11 cellular contexts compared by ENCODE assay signal in the genomic region with DNA sequence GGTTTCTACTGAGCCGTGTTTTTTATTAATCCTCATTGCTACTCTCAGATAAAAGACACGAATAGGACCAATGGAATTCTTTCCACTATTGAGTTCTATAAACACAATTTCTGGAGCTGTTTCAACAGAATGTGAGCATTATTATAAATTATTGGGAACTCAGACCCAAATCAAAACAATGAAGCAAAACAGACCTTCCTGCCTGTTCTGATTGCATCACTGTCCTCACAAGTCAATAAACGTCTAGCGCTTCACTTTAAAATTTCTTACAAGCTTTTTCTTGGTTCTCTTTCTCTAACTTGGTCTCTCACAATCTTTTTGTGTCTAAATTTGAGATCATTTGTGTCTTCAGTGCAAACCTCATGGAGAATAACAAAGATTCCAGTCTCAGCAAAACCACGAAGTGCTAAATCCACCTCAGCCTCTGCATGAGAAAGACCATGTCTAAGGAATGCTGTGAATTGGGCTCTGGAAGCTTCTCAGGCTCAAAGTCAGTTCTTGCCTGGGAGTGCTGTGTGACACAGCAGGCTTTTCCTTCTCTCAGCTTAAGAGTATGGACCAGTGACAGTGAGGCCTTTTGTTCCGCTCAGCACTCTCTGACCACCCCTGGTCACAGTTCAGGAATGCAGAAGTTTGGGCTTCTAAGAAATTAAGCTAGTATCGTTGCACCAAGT. TPM values are rescaled to one million over a fixed set of nuclear protein-coding genes. Genes with fewer than 3 reads are reported as not detected.
DNase-seq lines count a peak whose midpoint lies in the region; ATAC-seq and TF ChIP-seq lines count a peak whose summit lies in the region.
"Had no signal": no experiment of that assay in that cellular context is flagged by ENCODE, and none has a peak within 500 bp of the region (broad histone marks: within the 10 kb centered on the region; RNA-seq: fewer than 3 reads in every experiment).

No MANE protein-coding gene starts in this region.

- H3K27me3 ChIP-seq in cardiac muscle cell (no peaks in the 10 kb centered on the region), fibroblast of lung (ENCODE audit: control insufficient read depth, insufficient read depth, low read length) (no peaks in the 10 kb centered on the region), uterus (no peaks in the 10 kb centered on the region)

- H4K20me1 ChIP-seq in fibroblast of lung (ENCODE audit: control insufficient read depth, extremely low read depth, insufficient read depth, low read length) = no peaks in the 10 kb centered on the region

- CTCF ChIA-PET in activated CD8-positive, alpha-beta T cell treated with anti-CD3 and anti-CD28 coated beads for 36 hours (lab: Charles Lee) = no interaction called here

- TF ChIP-seq POLR2A in uterus (IDR thresholded peaks at IDR 0.05) = no peak

- no peaks in the 10 kb centered on the region for H3K27me3 Mint-ChIP-seq in nephron progenitor cell (ENCODE audit: low read depth, poor library complexity)
- no peaks in the 10 kb centered on the region for H3K27me3 Mint-ChIP-seq in activated CD8-positive, alpha-beta T cell treated with anti-CD3 and anti-CD28 coated beads for 36 hours

- in situ Hi-C loops in KBM-7 (cut with MboI; ENCODE audit: low pct_unique_long_range_greater_than_20kb, low sequenced_read_pairs) = no loop called here

- no peaks in the 10 kb centered on the region for H3K36me3 ChIP-seq in cardiac muscle cell
- H3K36me3 ChIP-seq in fibroblast of lung (ENCODE audit: control insufficient read depth, insufficient read depth, low read length) = no peaks in the 10 kb centered on the region
- no peaks in the 10 kb centered on the region for H3K36me3 ChIP-seq in uterus

- ATAC-seq in activated CD8-positive, alpha-beta T cell treated with anti-CD3 and anti-CD28 coated beads for 36 hours = no peak
- ATAC-seq: A549 had no signal

- H3K4me3 ChIP-seq in cardiac muscle cell (no peak overlapping the region), fibroblast of lung (replicated peaks in 1 of 4; ENCODE audit: control extremely low read depth in 1 of 4, insufficient read depth in 1 of 4, low read depth in 3 of 4, low read length in 4 of 4) (peak overlapping the region in 2 of 4 experiments; percentile 18 to 28), uterus (no peak overlapping the region)
- H3K4me3 ChIP-seq: A549 had no signal

- intact Hi-C loops in cardiac septum (cut with DNase I) = no loop called here
- intact Hi-C loops in uterus (cut with DNase I; ENCODE audit: low total_unique reads) = no loop called here
- intact Hi-C loops in activated CD8-positive, alpha-beta T cell treated with anti-CD3 and anti-CD28 coated beads for 36 hours (cut with micrococcal nuclease) = no loop called here

- POLR2A ChIA-PET in activated CD8-positive, alpha-beta T cell treated with anti-CD3 and anti-CD28 coated beads for 36 hours (lab: Charles Lee) = no interaction called here

- H2AFZ ChIP-seq in fibroblast of lung (ENCODE audit: low read length) = peak overlapping the region; percentile 29

- peaks cover 25% of the 10 kb centered on the region for H3K9me3 Mint-ChIP-seq in nephron progenitor cell
- no peaks in the 10 kb centered on the region for H3K9me3 Mint-ChIP-seq in activated CD8-positive, alpha-beta T cell treated with anti-CD3 and anti-CD28 coated beads for 36 hours

- no peak for TF ChIP-seq CTCF in cardiac muscle cell (IDR thresholded peaks at IDR 0.05; ENCODE audit: low read depth, low read length)
- TF ChIP-seq CTCF in fibroblast of lung (conservative IDR thresholded peaks at IDR 0.05 in 1 of 2, IDR thresholded peaks at IDR 0.05 in 1 of 2; ENCODE audit: low read depth in 1 of 2, low read length in 2 of 2) = no peak
- TF ChIP-seq CTCF in nephron progenitor cell (IDR thresholded peaks at IDR 0.05) = no peak
- no peak for TF ChIP-seq CTCF in uterus (IDR thresholded peaks at IDR 0.05)
- TF ChIP-seq CTCF in activated CD8-positive, alpha-beta T cell treated with anti-CD3 and anti-CD28 coated beads for 36 hours (IDR thresholded peaks at IDR 0.05) = no peak

- peak overlapping the region; percentile 40 for H3K4me2 ChIP-seq in fibroblast of lung (ENCODE audit: extremely low read depth, insufficient read depth, low read length)
- H3K4me2 ChIP-seq: A549 had no signal

- H3K9ac ChIP-seq in fibroblast of lung (ENCODE audit: insufficient read depth, low read length) = no peak overlapping the region

- H3K27ac ChIP-seq in cardiac muscle cell (peak overlapping the region; percentile 64), fibroblast of lung (ENCODE audit: insufficient read depth, low read length) (peak overlapping the region; percentile 5), uterus (peak overlapping the region; percentile 22 to 54)
- H3K27ac ChIP-seq: A549 had no signal

- no peaks in the 10 kb centered on the region for H3K79me2 ChIP-seq in fibroblast of lung (ENCODE audit: control insufficient read depth, insufficient read depth, low read length)

- peak overlapping the region; percentile 94 for H3K27ac Mint-ChIP-seq in nephron progenitor cell
- no peak overlapping the region for H3K27ac Mint-ChIP-seq in activated CD8-positive, alpha-beta T cell treated with anti-CD3 and anti-CD28 coated beads for 36 hours

- peaks cover 29% of the 10 kb centered on the region for H3K36me3 Mint-ChIP-seq in nephron progenitor cell (ENCODE audit: low read depth)
- H3K36me3 Mint-ChIP-seq in activated CD8-positive, alpha-beta T cell treated with anti-CD3 and anti-CD28 coated beads for 36 hours (ENCODE audit: low read depth) = no peaks in the 10 kb centered on the region

- H3K4me1 ChIP-seq in cardiac muscle cell (ENCODE audit: low read depth) = peaks cover 31% of the 10 kb centered on the region
- H3K4me1 ChIP-seq in fibroblast of lung (ENCODE audit: control insufficient read depth, extremely low read depth, insufficient read depth, low read length) = peaks cover 6% of the 10 kb centered on the region
- no peaks in the 10 kb centered on the region for H3K4me1 ChIP-seq in uterus

- H3K9me3 ChIP-seq in cardiac muscle cell (ENCODE audit: low read depth) = no peaks in the 10 kb centered on the region
- no peaks in the 10 kb centered on the region for H3K9me3 ChIP-seq in fibroblast of lung (ENCODE audit: control insufficient read depth, insufficient read depth, low read depth, low read length)
- no peaks in the 10 kb centered on the region for H3K9me3 ChIP-seq in uterus
- H3K9me3 ChIP-seq: A549 had no signal

- H3K4me3 Mint-ChIP-seq in nephron progenitor cell = peak overlapping the region; percentile 17
- no peak overlapping the region for H3K4me3 Mint-ChIP-seq in activated CD8-positive, alpha-beta T cell treated with anti-CD3 and anti-CD28 coated beads for 36 hours

- peak; percentile 37 to 42 for DNase-seq in cardiac muscle cell (ENCODE audit: low read depth in 1 of 2, low spot score in 1 of 2)
- no peak for DNase-seq in cardiac septum (ENCODE audit: low spot score)
- peak; percentile 76 to 86 for DNase-seq in fibroblast of lung (ENCODE audit: low read depth in 2 of 2)
- DNase-seq in nephron progenitor cell = no peak
- no peak for DNase-seq in uterus
- no peak for DNase-seq in KBM-7
- no peak for DNase-seq in NCI-H2227 treated with DMSO at 0.1 percent for 48 hours (lab: John Stamatoyannopoulos, UW)
- DNase-seq in activated CD8-positive, alpha-beta T cell treated with anti-CD3 and anti-CD28 coated beads for 36 hours = no peak
- DNase-seq: Karpas-422 had no signal

- H3K4me1 Mint-ChIP-seq in nephron progenitor cell = peaks cover 40% of the 10 kb centered on the region
- no peaks in the 10 kb centered on the region for H3K4me1 Mint-ChIP-seq in activated CD8-positive, alpha-beta T cell treated with anti-CD3 and anti-CD28 coated beads for 36 hours (ENCODE audit: low read depth)

RNA-seq across cellular contexts. Expression of a gene that starts 22.8 kb away (rescaled TPM):
- total RNA-seq in cardiac muscle cell (19.3 and 23.7 TPM in 2 replicates), cardiac septum (2.1 TPM), fibroblast of lung (27.2 and 35.0 TPM in 2 replicates), uterus (10 to 100 TPM in 2 of 4 donors, 1 to 10 TPM in 2; 1.0 to 39.0 (median 8.7) TPM)
- polyA plus RNA-seq in cardiac muscle cell (13.6 and 19.5 TPM in 2 replicates), fibroblast of lung (3.3 and 8.5 TPM in 2 replicates)
- 2.1 and 5.7 TPM in 2 replicates for polyA plus RNA-seq in fibroblast of lung (2012)
- polyA minus RNA-seq in fibroblast of lung (ENCODE audit: low replicate concordance) = 0.16 and 10.1 TPM in 2 replicates
- total RNA-seq in activated CD8-positive, alpha-beta T cell treated with anti-CD3 and anti-CD28 coated beads for 36 hours = not detected
- total RNA-seq: T-helper 1 cell treated with Interleukin-12 subunit alpha and Interleukin-12 subunit beta and Interleukin-4 antibody, amounts not matched to agents 30 ng/mL and 1 ng/mL, for 36 hours had no signal

Comparison
In these comparisons a context has a peak if more than half of its experiments do, and no peak if none do; other contexts are left out.
1. DNase-seq: peak in cardiac muscle cell (2 of 2) and fibroblast of lung (2 of 2); none in cardiac septum (single experiment), nephron progenitor cell (single experiment), uterus (0 of 2), KBM-7 (single experiment), NCI-H2227 treated with DMSO at 0.1 percent for 48 hours (single experiment) and activated CD8-positive, alpha-beta T cell treated with anti-CD3 and anti-CD28 coated beads for 36 hours (single experiment).
2. H3K27ac ChIP-seq: peak in every context shown above with its lines; median percentile 64 in cardiac muscle cell; 38 in uterus; 5 in fibroblast of lung.